In genomic region chr9:38224941-38225340, GRCh38 we compare ENCODE assay signal across 22 cellular contexts.
DNase-seq lines count a peak whose midpoint lies in the region; ATAC-seq and TF ChIP-seq lines count a peak whose summit lies in the region.
"Had no signal": no experiment of that assay in that cellular context is flagged by ENCODE, and none has a peak within 500 bp of the region (broad histone marks: within the 10 kb centered on the region; RNA-seq: fewer than 3 reads in every experiment).

No MANE protein-coding gene starts in this region.

- TF ChIP-seq CTCF in nephron progenitor cell (IDR thresholded peaks at IDR 0.05), result no peak
- TF ChIP-seq CTCF in omental fat pad (IDR thresholded peaks at IDR 0.05), result no peak

- DNase-seq in DMS79 (lab: John Stamatoyannopoulos, UW) (peak; percentile 32), ecto neural progenitor cell (ENCODE audit: low spot score) (peak; percentile 21), nephron progenitor cell (no peak), omental fat pad (ENCODE audit: low spot score) (no peak), NOMO-1 treated with DMSO at 0.1 percent for 48 hours (lab: John Stamatoyannopoulos, UW; ENCODE audit: unreplicated experiment) (no peak)
- no peak for DNase-seq in activated CD4-positive, alpha-beta T cell treated with anti-CD3 and anti-CD28 coated beads, Interleukin-2, amount 50 U/mL, for 4 hours
- no peak for DNase-seq in stimulated activated CD4-positive, alpha-beta T cell treated with anti-CD3 and anti-CD28 coated beads, Interleukin-2, amount 100 ng/mL, for 24 hours
- DNase-seq: ACHN, EL, KG1, NCI-H1417, NCI-H187, NCI-H2107, NCI-H510A, NCI-H774, PC-3, RPMI8226, SHP77 treated with DMSO at 0.1 percent for 48 hours, SK-N-SH had no signal

- peaks cover 11% of the 10 kb centered on the region for H3K9me3 Mint-ChIP-seq in nephron progenitor cell
- H3K9me3 Mint-ChIP-seq: GM23338 had no signal

- H3K4me3 Mint-ChIP-seq in nephron progenitor cell, result no peak overlapping the region
- H3K4me3 Mint-ChIP-seq: CD14-positive monocyte, GM23338 had no signal

- ATAC-seq in omental fat pad (ENCODE audit: low FRiP score), result no peak
- ATAC-seq: GM12878, GM23338, PC-3 had no signal

- peaks cover 35% of the 10 kb centered on the region for H3K4me1 Mint-ChIP-seq in nephron progenitor cell

- H3K27me3 Mint-ChIP-seq in nephron progenitor cell (ENCODE audit: low read depth, poor library complexity), result peaks cover 71% of the 10 kb centered on the region

- no peaks in the 10 kb centered on the region for H3K36me3 Mint-ChIP-seq in nephron progenitor cell (ENCODE audit: low read depth)
- H3K36me3 Mint-ChIP-seq: CD14-positive monocyte had no signal

- H3K27ac Mint-ChIP-seq in nephron progenitor cell, result peak overlapping the region; percentile 2
- H3K27ac Mint-ChIP-seq: GM23338 had no signal

Comparison
In these comparisons a context has a peak if more than half of its experiments do, and no peak if none do; other contexts are left out.
1. DNase-seq: peak in DMS79 (single experiment) and ecto neural progenitor cell (single experiment); none in nephron progenitor cell (single experiment), activated CD4-positive, alpha-beta T cell treated with anti-CD3 and anti-CD28 coated beads, Interleukin-2, amount 50 U/mL, for 4 hours (0 of 2), omental fat pad (single experiment), NOMO-1 treated with DMSO at 0.1 percent for 48 hours (single experiment) and stimulated activated CD4-positive, alpha-beta T cell treated with anti-CD3 and anti-CD28 coated beads, Interleukin-2, amount 100 ng/mL, for 24 hours (0 of 2).